In genomic region chr4:108775921-108776320, GRCh38 we compare ENCODE assay signal across 42 cellular contexts. TPM values are rescaled to one million over a fixed set of nuclear protein-coding genes. Genes with fewer than 3 reads are reported as not detected.
"Had no signal": no experiment of that assay in that cellular context is flagged by ENCODE, and none has a peak within 500 bp of the region (broad histone marks: within the 10 kb centered on the region; RNA-seq: fewer than 3 reads in every experiment).

No MANE protein-coding gene starts in this region.

- H3K9me3 Mint-ChIP-seq: activated CD8-positive, alpha-beta T cell treated with anti-CD3 and anti-CD28 coated beads for 36 hours; activated naive CD8-positive, alpha-beta T cell treated with anti-CD3 and anti-CD28 coated beads for 36 hours; activated T-cell treated with anti-CD3 and anti-CD28 coated beads, Interleukin-2, amount 50 U/mL, for 72 hours; activated T-helper 17 cell treated with anti-CD3 and anti-CD28 coated beads, Interleukin-2, amount 50 U/mL, for 72 hours; central memory CD8-positive, alpha-beta T cell had no signal

- H3K4me1 Mint-ChIP-seq: activated naive CD8-positive, alpha-beta T cell treated with anti-CD3 and anti-CD28 coated beads for 36 hours; activated T-helper 17 cell treated with anti-CD3 and anti-CD28 coated beads, Interleukin-2, amount 50 U/mL, for 72 hours; central memory CD8-positive, alpha-beta T cell had no signal

- H3K27me3 ChIP-seq: ascending aorta, cardiac muscle cell, Peyer's patch had no signal

- H3K9me3 ChIP-seq: ascending aorta, Peyer's patch had no signal

- H3K27ac ChIP-seq: ascending aorta, cardiac muscle cell, Peyer's patch, VCaP had no signal

- H3K4me3 Mint-ChIP-seq: activated CD8-positive, alpha-beta T cell treated with anti-CD3 and anti-CD28 coated beads for 36 hours; activated naive CD8-positive, alpha-beta T cell treated with anti-CD3 and anti-CD28 coated beads for 36 hours; activated T-cell treated with anti-CD3 and anti-CD28 coated beads, Interleukin-2, amount 50 U/mL, for 72 hours; activated T-helper 17 cell treated with anti-CD3 and anti-CD28 coated beads, Interleukin-2, amount 50 U/mL, for 72 hours; central memory CD8-positive, alpha-beta T cell had no signal

- H3K36me3 ChIP-seq: ascending aorta, cardiac muscle cell, Peyer's patch had no signal

- H3K4me3 ChIP-seq: ascending aorta, cardiac muscle cell, Peyer's patch had no signal

- DNase-seq: activated CD4-positive, alpha-beta T cell treated with anti-CD3 and anti-CD28 coated beads for 1 hour; activated CD4-positive, alpha-beta T cell treated with anti-CD3 and anti-CD28 coated beads for 48 hours; activated CD4-positive, alpha-beta T cell treated with anti-CD3 and anti-CD28 coated beads, Interleukin-2, amount 50 U/mL, for 4 hours; activated CD4-positive, CD25-positive, alpha-beta regulatory T cell; activated CD8-positive, alpha-beta T cell treated with anti-CD3 and anti-CD28 coated beads for 36 hours; activated effector memory CD4-positive, alpha-beta T cell treated with anti-CD3 and anti-CD28 coated beads, Interleukin-2, amount 50 U/mL, for 16 hours; activated naive CD4-positive, alpha-beta T cell; activated naive CD4-positive, alpha-beta T cell treated with anti-CD3 and anti-CD28 coated beads, Interleukin-2, amount 50 U/mL, for 16 hours; activated naive CD8-positive, alpha-beta T cell treated with anti-CD3 and anti-CD28 coated beads for 36 hours; activated T-cell treated with anti-CD3 and anti-CD28 coated beads, Interleukin-2, amount 50 U/mL, for 1 hour; activated T-cell treated with anti-CD3 and anti-CD28 coated beads, Interleukin-2, amount 50 U/mL, for 72 hours; amygdala; Kasumi-1; KG1; MM.1S; MV-4-11; NCI-H1092; NCI-H1417; NCI-H146; NCI-H187; NCI-H2029 treated with DMSO at 0.1 percent for 48 hours; NCI-H2107; NCI-H2171; NCI-H510A; NCI-H526; NCI-H748 treated with DMSO at 0.1 percent for 48 hours; NK-92 treated with Interleukin-12 subunit alpha and Interleukin-12 subunit beta, amount 100 ng/mL, for 24 hours; PC-3; Peyer's patch; RPMI8226; SIG-M5; SW 1271; T-helper 1 cell; T-helper 2 cell; T-helper 9 cell had no signal

- H3K4me1 ChIP-seq: Peyer's patch had no signal

- H3K27ac Mint-ChIP-seq: activated CD8-positive, alpha-beta T cell treated with anti-CD3 and anti-CD28 coated beads for 36 hours; activated naive CD8-positive, alpha-beta T cell treated with anti-CD3 and anti-CD28 coated beads for 36 hours; activated T-cell treated with anti-CD3 and anti-CD28 coated beads, Interleukin-2, amount 50 U/mL, for 72 hours; activated T-helper 17 cell treated with anti-CD3 and anti-CD28 coated beads, Interleukin-2, amount 50 U/mL, for 72 hours had no signal

- H3K36me3 Mint-ChIP-seq: activated naive CD8-positive, alpha-beta T cell treated with anti-CD3 and anti-CD28 coated beads for 36 hours had no signal

- ATAC-seq: activated CD8-positive, alpha-beta T cell treated with anti-CD3 and anti-CD28 coated beads for 36 hours; activated T-cell treated with anti-CD3 and anti-CD28 coated beads, Interleukin-2, amount 50 U/mL, for 72 hours; activated T-helper 17 cell treated with anti-CD3 and anti-CD28 coated beads, Interleukin-2, amount 50 U/mL, for 72 hours; PC-3; SK-N-SH treated with all-trans-retinoic acid at 6 μM for 48 hours had no signal

RNA-seq across cellular contexts. Expression of gene ETNPPL, which starts 13.1 kb away (rescaled TPM):
- total RNA-seq: activated CD8-positive, alpha-beta memory T cell treated with anti-CD3 and anti-CD28 coated beads for 36 hours; activated CD8-positive, alpha-beta T cell treated with anti-CD3 and anti-CD28 coated beads for 36 hours; activated naive CD8-positive, alpha-beta T cell treated with anti-CD3 and anti-CD28 coated beads for 36 hours; activated T-cell treated with anti-CD3 and anti-CD28 coated beads, Interleukin-2, amount 50 U/mL, for 72 hours; activated T-helper 17 cell treated with anti-CD3 and anti-CD28 coated beads, Interleukin-2, amount 50 U/mL, for 72 hours; ascending aorta; PC-3; Peyer's patch had no signal
- polyA plus RNA-seq: cardiac muscle cell had no signal
